28 cellular contexts compared by ENCODE assay signal in genomic region chr19:2743099-2743498, GRCh38.
"Had no signal": no experiment of that assay in that cellular context is flagged by ENCODE, and none has a peak within 500 bp of the region (broad histone marks: within the 10 kb centered on the region; RNA-seq: fewer than 3 reads in every experiment).

No MANE protein-coding gene starts in this region.

- H3K4me3 ChIP-seq: gastrocnemius medialis, heart right ventricle, lung, mucosa of descending colon, prostate gland, sigmoid colon, transverse colon, upper lobe of right lung, uterus had no signal

- H3K27ac ChIP-seq: epithelial cell of prostate, gastrocnemius medialis, heart right ventricle, prostate gland, sigmoid colon, transverse colon, upper lobe of right lung, uterus had no signal

- DNase-seq: cerebellar nuclear complex; effector CD8-positive, alpha-beta T cell; endodermal cell; foreskin fibroblast; gastrocnemius medialis; heart right ventricle; hippocampal formation; islet precursor cell; kidney glomerular epithelial cell; left colon; left ventricle myocardium superior; mucosa of descending colon; naive B cell; right cardiac atrium; sigmoid colon; stimulated activated CD4-positive, alpha-beta T cell treated with anti-CD3 and anti-CD28 coated beads, Interleukin-2, amount 100 ng/mL, for 24 hours; stimulated activated CD4-positive, alpha-beta T cell treated with anti-CD3 and anti-CD28 coated beads, Interleukin-4, amount 100 ng/mL, for 24 hours; stimulated activated naive CD4-positive, alpha-beta T cell treated with Interleukin-2 at 50 U/mL for 16 hours; substantia nigra; transverse colon; upper lobe of right lung; uterus had no signal

- ATAC-seq: esophagus mucosa; gastrocnemius medialis; heart right ventricle; left colon; left ventricle myocardium superior; mucosa of descending colon; right cardiac atrium; stimulated activated effector memory CD8-positive, alpha-beta T cell treated with anti-CD3 and anti-CD28 coated beads, Interleukin-12 subunit alpha, Interleukin-12 subunit beta, amount 100 ng/mL, for 72 hours; upper lobe of right lung had no signal

- H3K27me3 ChIP-seq: gastrocnemius medialis, upper lobe of right lung, uterus had no signal

- FAIRE-seq: colon had no signal

- H3K4me1 ChIP-seq: upper lobe of right lung, uterus had no signal

- H3K36me3 ChIP-seq: gastrocnemius medialis, heart right ventricle, prostate gland, sigmoid colon, transverse colon, upper lobe of right lung, uterus had no signal

- H3K9me3 ChIP-seq: gastrocnemius medialis, heart right ventricle, mucosa of descending colon, prostate gland, sigmoid colon, transverse colon, upper lobe of right lung, uterus had no signal
